Comparison of ENCODE assay signal across 1 cellular context in genomic region chr22:43434601-43435311, GRCh38.
TF ChIP-seq lines count a peak whose summit lies in the region.

No MANE protein-coding gene starts in this region.

TF ChIP-seq in GM23338, 12 proteins besides CTCF, POLR2A, EP300 and RAD21 (continued from another document):
- TF ChIP-seq ZNF462 (CRISPR knock-in tag; IDR thresholded peaks at IDR 0.05) = no peak
- TF ChIP-seq NANOG (IDR thresholded peaks at IDR 0.05; ENCODE audit: borderline replicate concordance) = no peak
- TF ChIP-seq JUNB (IDR thresholded peaks at IDR 0.05; ENCODE audit: unreplicated experiment) = no peak
